ENCODE assay signal across 8 cellular contexts in the genomic region with DNA sequence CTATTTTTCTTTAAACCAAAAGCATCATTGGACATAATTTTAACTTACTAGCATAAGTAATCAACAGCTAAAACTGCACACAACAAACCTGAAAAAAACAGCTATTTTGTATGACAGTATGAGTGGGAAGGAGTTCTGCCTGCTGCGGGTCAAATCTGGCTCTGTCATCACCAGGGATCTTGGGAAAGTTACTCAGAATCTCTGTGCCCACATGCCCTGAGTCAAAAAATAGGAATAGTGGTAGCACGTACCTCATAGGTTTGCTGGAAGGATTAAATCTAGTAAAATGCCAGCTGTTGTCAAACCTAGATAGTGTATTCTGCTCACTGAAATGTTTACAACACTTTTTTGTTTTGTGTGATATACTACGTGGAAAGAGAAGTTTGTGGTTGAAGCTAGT. TPM values are rescaled to one million over a fixed set of nuclear protein-coding genes. Genes with fewer than 3 reads are reported as not detected.
A peak's percentile ranks its signal among the peaks of the same experiment; 100 is the strongest.
DNase-seq lines count a peak whose midpoint lies in the region; ATAC-seq and TF ChIP-seq lines count a peak whose summit lies in the region.

No MANE protein-coding gene starts in this region.

- 39% methylated on average over 3 of the region's 3 CpGs for WGBS in right lobe of liver (ENCODE audit: insufficient coverage, low coverage, low lambda C conversion rate, missing lambda C conversion rate)

- peaks cover 0 to 11% (median 0%) of the 10 kb centered on the region in 4 donors for H3K4me1 ChIP-seq in right lobe of liver

- peak overlapping the region; percentile 95 for H3K4me3 Mint-ChIP-seq in activated naive CD4-positive, alpha-beta T cell treated with anti-CD3 and anti-CD28 coated beads for 36 hours
- H3K4me3 Mint-ChIP-seq in type B pancreatic cell: peak overlapping the region; percentile 98

- no peak for DNase-seq in activated naive CD4-positive, alpha-beta T cell treated with anti-CD3 and anti-CD28 coated beads for 36 hours
- DNase-seq in activated naive CD4-positive, alpha-beta T cell treated with anti-CD3 and anti-CD28 coated beads, Interleukin-2, amount 50 U/mL, for 16 hours: no peak
- DNase-seq in astrocyte of the spinal cord (ENCODE audit: low read depth, low spot score): peak; percentile 21
- DNase-seq in right lobe of liver: no peak
- no peak for DNase-seq in type B pancreatic cell (ENCODE audit: extremely low spot score, unreplicated experiment)
- DNase-seq in NAMALWA (ENCODE audit: low spot score): no peak

- CTCF ChIA-PET in activated naive CD4-positive, alpha-beta T cell treated with anti-CD3 and anti-CD28 coated beads for 36 hours (lab: Charles Lee): interaction anchor here (0.6 to 1.5 kb wide), 8 partner anchors 9 to 34 kb away, joined by 3 to 10 read pairs (median 3); a partner anchor contains a TSS

- TF ChIP-seq CTCF in astrocyte of the spinal cord (IDR thresholded peaks at IDR 0.05; ENCODE audit: low read depth, low read length) (no peak), right lobe of liver (IDR thresholded peaks at IDR 0.05) (no peak), type B pancreatic cell (conservative IDR thresholded peaks at IDR 0.05) (no peak)

- H3K27ac ChIP-seq in right lobe of liver: peak overlapping the region; percentile 88 to 93 (median 92)

- in situ Hi-C loops in astrocyte of the spinal cord (cut with HindIII; ENCODE audit: low sequenced_read_pairs): no loop called here

- peak overlapping the region; percentile 92 for H3K27ac Mint-ChIP-seq in activated naive CD4-positive, alpha-beta T cell treated with anti-CD3 and anti-CD28 coated beads for 36 hours
- H3K27ac Mint-ChIP-seq in type B pancreatic cell: peak overlapping the region; percentile 94

- no peak for TF ChIP-seq POLR2A in right lobe of liver (IDR thresholded peaks at IDR 0.05)

- peaks cover 0 to 6% (median 0%) of the 10 kb centered on the region in 4 donors for H3K36me3 ChIP-seq in right lobe of liver

- H3K27me3 Mint-ChIP-seq in activated naive CD4-positive, alpha-beta T cell treated with anti-CD3 and anti-CD28 coated beads for 36 hours (ENCODE audit: low read depth): no peaks in the 10 kb centered on the region
- H3K27me3 Mint-ChIP-seq in type B pancreatic cell: no peaks in the 10 kb centered on the region

- H3K27me3 ChIP-seq in right lobe of liver: no peaks in the 10 kb centered on the region

- no peaks in the 10 kb centered on the region for H3K9me3 Mint-ChIP-seq in activated naive CD4-positive, alpha-beta T cell treated with anti-CD3 and anti-CD28 coated beads for 36 hours
- no peaks in the 10 kb centered on the region for H3K9me3 Mint-ChIP-seq in type B pancreatic cell

- H3K4me3 ChIP-seq in astrocyte of the spinal cord (ENCODE audit: low read depth, low read length) (peak overlapping the region; percentile 84), right lobe of liver (peak overlapping the region; percentile 78 to 86 (median 81))

- H3K9me3 ChIP-seq in right lobe of liver: no peaks in the 10 kb centered on the region

- peaks cover 42% of the 10 kb centered on the region for H3K4me1 Mint-ChIP-seq in activated naive CD4-positive, alpha-beta T cell treated with anti-CD3 and anti-CD28 coated beads for 36 hours (ENCODE audit: low read depth)
- H3K4me1 Mint-ChIP-seq in type B pancreatic cell (ENCODE audit: unreplicated experiment): peaks cover 17% of the 10 kb centered on the region

- ATAC-seq in right lobe of liver (no peak), HG03159 (IDR thresholded peaks at IDR 0.05; ENCODE audit: unreplicated experiment) (no peak), HG02610 (IDR thresholded peaks at IDR 0.05; ENCODE audit: unreplicated experiment) (no peak)

- H3K36me3 Mint-ChIP-seq in activated naive CD4-positive, alpha-beta T cell treated with anti-CD3 and anti-CD28 coated beads for 36 hours (ENCODE audit: low read depth): peaks cover 17% of the 10 kb centered on the region
- H3K36me3 Mint-ChIP-seq in type B pancreatic cell: peaks cover 9% of the 10 kb centered on the region

- intact Hi-C loops in activated naive CD4-positive, alpha-beta T cell treated with anti-CD3 and anti-CD28 coated beads for 36 hours (cut with micrococcal nuclease): loop anchor here (1.0 to 10.0 kb wide), 4 partner anchors 9 to 1666 kb away; a partner anchor contains a TSS
- intact Hi-C loops in right lobe of liver (cut with DNase I): no loop called here

RNA-seq across cellular contexts. Expression of a gene that starts 1.1 kb away (rescaled TPM):
- 10 to 100 TPM; 13.6 to 14.6 TPM for total RNA-seq in activated naive CD4-positive, alpha-beta T cell treated with anti-CD3 and anti-CD28 coated beads for 36 hours
- total RNA-seq in right lobe of liver: 10 to 100 TPM; 14.7 to 26.5 (median 18.5) TPM
- 24.9 and 25.6 TPM in 2 replicates for total RNA-seq in type B pancreatic cell (ENCODE audit: low replicate concordance)

RNA-seq across cellular contexts. Expression of a gene that starts 33.9 kb away (rescaled TPM):
- total RNA-seq in activated naive CD4-positive, alpha-beta T cell treated with anti-CD3 and anti-CD28 coated beads for 36 hours: 10 to 100 TPM; 27.1 to 27.4 TPM
- total RNA-seq in right lobe of liver (10 to 100 TPM; 13.6 to 31.4 (median 19.7) TPM), type B pancreatic cell (ENCODE audit: low replicate concordance) (28.7 and 36.6 TPM in 2 replicates)

RNA-seq across cellular contexts. Expression of a gene that starts 44.7 kb away (rescaled TPM):
- not detected for total RNA-seq in activated naive CD4-positive, alpha-beta T cell treated with anti-CD3 and anti-CD28 coated beads for 36 hours
- total RNA-seq in right lobe of liver: not detected
- not detected in 2 replicates for total RNA-seq in type B pancreatic cell (ENCODE audit: low replicate concordance)
